Comparison of ENCODE assay signal across 13 cellular contexts in genomic region chr1:16716691-16717173, GRCh38. TPM values are rescaled to one million over a fixed set of nuclear protein-coding genes. Genes with fewer than 3 reads are reported as not detected.
DNase-seq lines count a peak whose midpoint lies in the region; TF ChIP-seq lines count a peak whose summit lies in the region.
"Had no signal": no experiment of that assay in that cellular context is flagged by ENCODE, and none has a peak within 500 bp of the region (broad histone marks: within the 10 kb centered on the region; RNA-seq: fewer than 3 reads in every experiment).

No MANE protein-coding gene starts in this region.

- H3K27me3 Mint-ChIP-seq in activated T-cell treated with anti-CD3 and anti-CD28 coated beads, Interleukin-2, amount 50 U/mL, for 24 hours, result peaks cover 46% of the 10 kb centered on the region

- TF ChIP-seq CTCF in VCaP (conservative IDR thresholded peaks at IDR 0.05), result no peak

- H3K9me3 Mint-ChIP-seq in activated T-cell treated with anti-CD3 and anti-CD28 coated beads, Interleukin-2, amount 50 U/mL, for 24 hours, result no peaks in the 10 kb centered on the region
- H3K9me3 Mint-ChIP-seq: HFFc6 had no signal

- H3K4me1 Mint-ChIP-seq in activated T-cell treated with anti-CD3 and anti-CD28 coated beads, Interleukin-2, amount 50 U/mL, for 24 hours (ENCODE audit: low read depth), result no peaks in the 10 kb centered on the region

- peak overlapping the region; percentile 57; the same call in 1 of the 2 replicates for H3K27ac ChIP-seq in VCaP
- H3K27ac ChIP-seq: heart left ventricle, neutrophil had no signal

- H3K27ac Mint-ChIP-seq in activated T-cell treated with anti-CD3 and anti-CD28 coated beads, Interleukin-2, amount 50 U/mL, for 24 hours, result no peak overlapping the region
- H3K27ac Mint-ChIP-seq: HFFc6 had no signal

- peak; percentile 32 for DNase-seq in activated T-cell treated with anti-CD3 and anti-CD28 coated beads, Interleukin-2, amount 50 U/mL, for 24 hours
- DNase-seq in activated T-cell treated with anti-CD3 and anti-CD28 coated beads for 4 hours, result no peak
- peak; percentile 7 for DNase-seq in iPS-NIHi11 (ENCODE audit: low spot score)
- DNase-seq in ureter (ENCODE audit: low spot score), result peak; percentile 54
- DNase-seq in cerebellum (ENCODE audit: low spot score), result no peak
- DNase-seq in LoVo (ENCODE audit: low spot score), result no peak
- no peak for DNase-seq in NAMALWA (ENCODE audit: low spot score)
- DNase-seq: DMS153, left ventricle myocardium superior had no signal

- H3K36me3 Mint-ChIP-seq in activated T-cell treated with anti-CD3 and anti-CD28 coated beads, Interleukin-2, amount 50 U/mL, for 24 hours (ENCODE audit: low read depth), result no peaks in the 10 kb centered on the region

- H3K4me3 Mint-ChIP-seq in activated T-cell treated with anti-CD3 and anti-CD28 coated beads, Interleukin-2, amount 50 U/mL, for 24 hours, result no peak overlapping the region
- H3K4me3 Mint-ChIP-seq: HFFc6 had no signal

RNA-seq across cellular contexts. Expression of gene RNU1-4, which starts 23.6 kb away (rescaled TPM):
- total RNA-seq in ureter (1,626 TPM), cerebellum (40,842 TPM)

RNA-seq across cellular contexts. Expression of gene RNU1-3, which starts 50.0 kb away (rescaled TPM):
- total RNA-seq in ureter (1,626 TPM), cerebellum (40,842 TPM)

Comparison
In these comparisons a context has a peak if more than half of its experiments do, and no peak if none do; other contexts are left out.
1. DNase-seq: peak in activated T-cell treated with anti-CD3 and anti-CD28 coated beads, Interleukin-2, amount 50 U/mL, for 24 hours (single experiment), iPS-NIHi11 (single experiment) and ureter (single experiment); none in activated T-cell treated with anti-CD3 and anti-CD28 coated beads for 4 hours (single experiment), cerebellum (single experiment), LoVo (single experiment) and NAMALWA (single experiment).
2. RNA of gene RNU1-4, which starts 23.6 kb away (total RNA-seq): 40,842 TPM in cerebellum (single experiment); 1,626 TPM in ureter (single experiment); every median in the first group is over 10 times any median in the second.
3. RNA of gene RNU1-3, which starts 50.0 kb away (total RNA-seq): 40,842 TPM in cerebellum (single experiment); 1,626 TPM in ureter (single experiment); every median in the first group is over 10 times any median in the second.